ENCODE assay signal across 8 cellular contexts in the genomic region with DNA sequence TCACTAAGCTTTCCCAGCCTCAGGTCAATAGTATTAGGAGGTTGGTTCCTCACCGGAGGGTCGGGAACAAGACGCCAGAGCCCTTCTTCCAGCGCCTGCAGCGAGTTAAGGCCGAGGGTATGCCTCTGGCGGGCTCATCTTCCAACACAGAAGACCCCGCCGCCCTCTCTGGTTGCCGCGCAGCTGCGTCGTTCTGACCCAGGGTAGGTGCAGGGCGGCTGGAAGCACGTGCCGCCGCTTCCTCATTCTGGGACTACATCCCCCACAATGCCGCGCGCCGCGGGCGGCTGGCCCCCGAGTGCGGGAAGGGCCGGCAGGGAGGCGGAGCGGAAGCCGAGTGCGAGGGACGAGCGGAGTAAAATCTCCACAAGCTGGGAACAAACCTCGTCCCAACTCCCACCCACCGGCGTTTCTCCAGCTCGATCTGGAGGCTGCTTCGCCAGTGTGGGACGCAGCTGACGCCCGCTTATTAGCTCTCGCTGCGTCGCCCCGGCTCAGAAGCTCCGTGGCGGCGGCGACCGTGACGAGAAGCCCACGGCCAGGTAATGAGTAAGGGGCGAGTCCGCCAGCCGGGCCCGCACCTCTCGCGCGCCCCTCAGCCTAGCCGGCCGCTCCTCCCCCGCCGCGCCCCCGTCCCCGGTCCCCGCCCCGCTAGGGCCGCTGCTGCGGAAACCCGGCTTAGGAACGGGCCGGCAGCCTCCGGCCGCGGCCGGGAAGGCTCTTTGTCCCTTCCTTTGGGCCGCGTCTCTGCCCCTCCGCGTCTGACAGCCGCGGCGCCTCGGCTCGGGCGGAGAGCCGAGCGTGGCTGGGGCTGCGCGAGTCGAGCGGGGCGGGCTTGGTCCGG. TPM values are rescaled to one million over a fixed set of nuclear protein-coding genes. Genes with fewer than 3 reads are reported as not detected.
DNase-seq lines count a peak whose midpoint lies in the region; ATAC-seq lines count a peak whose summit lies in the region.

A gene with protein sequence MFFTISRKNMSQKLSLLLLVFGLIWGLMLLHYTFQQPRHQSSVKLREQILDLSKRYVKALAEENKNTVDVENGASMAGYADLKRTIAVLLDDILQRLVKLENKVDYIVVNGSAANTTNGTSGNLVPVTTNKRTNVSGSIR (plus strand): TSS at position 319 of the 844 bp plus-strand sequence. CDS start 13,934 bp downstream, outside the sequence.

- POLR2A ChIA-PET in activated CD8-positive, alpha-beta T cell treated with anti-CD3 and anti-CD28 coated beads, Interleukin-2, amount 10 ng/mL, durations not matched to agents 7 days and 5 days (lab: Charles Lee), result interaction anchor here (0.6 kb wide), 1 partner anchor 298 kb away, joined by 3 read pairs; a partner anchor contains a TSS

- CTCF ChIA-PET in activated CD8-positive, alpha-beta T cell treated with anti-CD3 and anti-CD28 coated beads, Interleukin-2, amount 10 ng/mL, durations not matched to agents 7 days and 5 days (lab: Charles Lee), result interaction anchor here (0.7 to 3.8 kb wide), 6 partner anchors 19 to 167 kb away, joined by 3 to 19 read pairs (median 4); no protein-coding TSS in a partner anchor

- H3K4me1 Mint-ChIP-seq in CD4-positive, CD25-positive, alpha-beta regulatory T cell, result peaks cover 6 to 41% (median 38%) of the 10 kb centered on the region in 4 donors
- peaks cover 34% of the 10 kb centered on the region for H3K4me1 Mint-ChIP-seq in activated CD8-positive, alpha-beta T cell treated with anti-CD3 and anti-CD28 coated beads, Interleukin-2, amount 10 ng/mL, durations not matched to agents 7 days and 5 days (ENCODE audit: low read depth)

- ATAC-seq in CD4-positive, CD25-positive, alpha-beta regulatory T cell (ENCODE audit: low read depth in 2 of 2), result peak; percentile 94
- ATAC-seq in GM19397 (IDR thresholded peaks at IDR 0.05; ENCODE audit: unreplicated experiment) (peak; percentile 83), HG03565 (IDR thresholded peaks at IDR 0.05; ENCODE audit: unreplicated experiment) (peak; percentile 63)
- peak; percentile 97 for ATAC-seq in activated CD8-positive, alpha-beta T cell treated with anti-CD3 and anti-CD28 coated beads, Interleukin-2, amount 10 ng/mL, durations not matched to agents 7 days and 5 days

- H3K27ac ChIP-seq in CD4-positive, CD25-positive, alpha-beta regulatory T cell (ENCODE audit: insufficient read depth, low read length, poor library complexity, severe bottlenecking), result peak within 1 kb of the TSS; percentile 70

- no peaks in the 10 kb centered on the region for H3K9me3 ChIP-seq in CD4-positive, CD25-positive, alpha-beta regulatory T cell (ENCODE audit: control insufficient read depth in 2 of 2, low read length in 2 of 2)

- H3K27me3 ChIP-seq in CD4-positive, CD25-positive, alpha-beta regulatory T cell (ENCODE audit: control insufficient read depth, insufficient read depth, low read length), result no peaks in the 10 kb centered on the region

- no peaks in the 10 kb centered on the region for H3K36me3 ChIP-seq in CD4-positive, CD25-positive, alpha-beta regulatory T cell (ENCODE audit: control insufficient read depth, insufficient read depth, low read length)

- H3K36me3 Mint-ChIP-seq in CD4-positive, CD25-positive, alpha-beta regulatory T cell, result no peaks in the 10 kb centered on the region
- peaks cover 3% of the 10 kb centered on the region for H3K36me3 Mint-ChIP-seq in activated CD8-positive, alpha-beta T cell treated with anti-CD3 and anti-CD28 coated beads, Interleukin-2, amount 10 ng/mL, durations not matched to agents 7 days and 5 days (ENCODE audit: low read depth)

- no peaks in the 10 kb centered on the region for H3K9me3 Mint-ChIP-seq in CD4-positive, CD25-positive, alpha-beta regulatory T cell
- peaks cover 3% of the 10 kb centered on the region for H3K9me3 Mint-ChIP-seq in activated CD8-positive, alpha-beta T cell treated with anti-CD3 and anti-CD28 coated beads, Interleukin-2, amount 10 ng/mL, durations not matched to agents 7 days and 5 days (ENCODE audit: insufficient read depth)

- peak; percentile 77 to 86 (median 80) for DNase-seq in CD4-positive, CD25-positive, alpha-beta regulatory T cell
- DNase-seq in NCI-H748 treated with DMSO at 0.1 percent for 48 hours (lab: John Stamatoyannopoulos, UW), result peak; percentile 80
- DNase-seq in activated CD8-positive, alpha-beta T cell treated with anti-CD3 and anti-CD28 coated beads, Interleukin-2, amount 10 ng/mL, durations not matched to agents 7 days and 5 days, result peak; percentile 86
- peak; percentile 75 for DNase-seq in effector CD8-positive, alpha-beta T cell (lab: John Stamatoyannopoulos, UW)
- DNase-seq in medulla oblongata (ENCODE audit: extremely low spot score), result peak; percentile 94
- DNase-seq in stimulated activated CD4-positive, alpha-beta T cell treated with anti-CD3 and anti-CD28 coated beads, TNF-alpha, amount 100 ng/mL, for 48 hours (ENCODE audit: low read depth in 3 of 3), result peak; percentile 67 to 85 (median 72)

- H3K27ac Mint-ChIP-seq in CD4-positive, CD25-positive, alpha-beta regulatory T cell, result peak within 1 kb of the TSS; percentile 70 to 92 (median 90)
- peak within 1 kb of the TSS; percentile 45 for H3K27ac Mint-ChIP-seq in activated CD8-positive, alpha-beta T cell treated with anti-CD3 and anti-CD28 coated beads, Interleukin-2, amount 10 ng/mL, durations not matched to agents 7 days and 5 days

- H3K4me1 ChIP-seq in CD4-positive, CD25-positive, alpha-beta regulatory T cell (ENCODE audit: control insufficient read depth, insufficient read depth, low read length, poor library complexity, severe bottlenecking), result peaks cover 25% of the 10 kb centered on the region

- peaks cover 7% of the 10 kb centered on the region for H3K27me3 Mint-ChIP-seq in CD4-positive, CD25-positive, alpha-beta regulatory T cell
- no peaks in the 10 kb centered on the region for H3K27me3 Mint-ChIP-seq in activated CD8-positive, alpha-beta T cell treated with anti-CD3 and anti-CD28 coated beads, Interleukin-2, amount 10 ng/mL, durations not matched to agents 7 days and 5 days (ENCODE audit: low read depth)

- peak within 1 kb of the TSS; percentile 80 for H3K4me3 ChIP-seq in CD4-positive, CD25-positive, alpha-beta regulatory T cell (ENCODE audit: low read depth, low read length)

- peak within 1 kb of the TSS; percentile 89 to 98 (median 92) for H3K4me3 Mint-ChIP-seq in CD4-positive, CD25-positive, alpha-beta regulatory T cell
- H3K4me3 Mint-ChIP-seq in activated CD8-positive, alpha-beta T cell treated with anti-CD3 and anti-CD28 coated beads, Interleukin-2, amount 10 ng/mL, durations not matched to agents 7 days and 5 days, result peak within 1 kb of the TSS; percentile 78

RNA-seq across cellular contexts. Expression of the gene that starts here (rescaled TPM):
- total RNA-seq in CD4-positive, CD25-positive, alpha-beta regulatory T cell, result 14.0 TPM
- polyA plus RNA-seq in CD4-positive, CD25-positive, alpha-beta regulatory T cell, result 10 to 100 TPM; 17.9 to 25.0 (median 22.2) TPM
- 1 to 10 TPM; 6.2 to 6.3 TPM for total RNA-seq in activated CD8-positive, alpha-beta T cell treated with anti-CD3 and anti-CD28 coated beads, Interleukin-2, amount 10 ng/mL, durations not matched to agents 7 days and 5 days

Comparison
In these comparisons a context has a peak if more than half of its experiments do, and no peak if none do; other contexts are left out.
1. Peak in every context shown above with its lines: DNase-seq, ATAC-seq, H3K4me3 ChIP-seq and H3K27ac ChIP-seq.